In genomic region chr16:1839554-1839953, GRCh38 we compare ENCODE assay signal across 1 cellular context.
A peak's percentile ranks its signal among the peaks of the same experiment; 100 is the strongest.
TF ChIP-seq lines count a peak whose summit lies in the region.

No MANE protein-coding gene starts in this region.

TF ChIP-seq in K562, 482 proteins besides CTCF, POLR2A, EP300 and RAD21:
- TF ChIP-seq ZEB2 (IDR thresholded peaks at IDR 0.05) (no peak), CEBPG (CRISPR knock-in tag; IDR thresholded peaks at IDR 0.05) (peak; percentile 37; the same call in 1 of the 2 replicates), CEBPG (tag; conservative IDR thresholded peaks at IDR 0.05 in 1 of 2, IDR thresholded peaks at IDR 0.05 in 1 of 2) (no peak), FOXP1 (CRISPR knock-in tag; IDR thresholded peaks at IDR 0.05) (no peak)
